In the genomic region with DNA sequence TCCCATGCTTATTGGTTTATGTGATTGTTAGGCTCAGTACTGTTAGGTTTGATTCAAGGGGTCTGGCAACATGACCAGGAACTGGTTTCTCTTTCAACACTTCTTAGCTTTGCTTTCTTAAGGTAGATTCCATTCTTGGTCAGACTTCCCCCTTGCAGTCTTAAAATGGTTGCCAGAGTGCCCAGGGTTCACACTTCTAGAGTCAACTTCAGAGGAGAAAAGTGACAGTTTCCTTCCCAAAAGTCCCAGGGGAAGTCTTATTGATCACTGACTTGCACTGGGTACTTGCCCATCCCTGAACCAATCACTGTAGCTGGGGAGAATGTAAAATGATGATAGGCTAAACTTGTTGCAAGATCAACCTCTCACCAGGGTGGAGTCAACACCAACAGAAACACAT, we compare ENCODE assay signal across 2 cellular contexts.
TF ChIP-seq lines count a peak whose summit lies in the region.

No MANE protein-coding gene starts in this region.

TF ChIP-seq in HepG2, 621 proteins besides CTCF, POLR2A, EP300 and RAD21 (continued from another document):
- TF ChIP-seq CSRNP2 (CRISPR knock-in tag; conservative IDR thresholded peaks at IDR 0.05; ENCODE audit: low read depth) (no peak), NR2F2 (IDR thresholded peaks at IDR 0.05; ENCODE audit: borderline replicate concordance, low read depth) (no peak), NFKBIZ (CRISPR knock-in tag; IDR thresholded peaks at IDR 0.05) (no peak), ZNF468 (CRISPR knock-in tag; IDR thresholded peaks at IDR 0.05) (no peak), MTA3 (CRISPR knock-in tag; IDR thresholded peaks at IDR 0.05) (no peak), GTF3A (CRISPR knock-in tag; conservative IDR thresholded peaks at IDR 0.05) (no peak), GATA4 (IDR thresholded peaks at IDR 0.05; ENCODE audit: borderline replicate concordance, low read depth) (no peak)
- TF ChIP-seq, protein P1, sequence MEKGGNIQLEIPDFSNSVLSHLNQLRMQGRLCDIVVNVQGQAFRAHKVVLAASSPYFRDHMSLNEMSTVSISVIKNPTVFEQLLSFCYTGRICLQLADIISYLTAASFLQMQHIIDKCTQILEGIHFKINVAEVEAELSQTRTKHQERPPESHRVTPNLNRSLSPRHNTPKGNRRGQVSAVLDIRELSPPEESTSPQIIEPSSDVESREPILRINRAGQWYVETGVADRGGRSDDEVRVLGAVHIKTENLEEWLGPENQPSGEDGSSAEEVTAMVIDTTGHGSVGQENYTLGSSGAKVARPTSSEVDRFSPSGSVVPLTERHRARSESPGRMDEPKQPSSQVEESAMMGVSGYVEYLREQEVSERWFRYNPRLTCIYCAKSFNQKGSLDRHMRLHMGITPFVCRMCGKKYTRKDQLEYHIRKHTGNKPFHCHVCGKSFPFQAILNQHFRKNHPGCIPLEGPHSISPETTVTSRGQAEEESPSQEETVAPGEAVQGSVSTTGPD (CRISPR knock-in tag; IDR thresholded peaks at IDR 0.05): no peak

TF ChIP-seq in WTC11, 78 proteins besides CTCF, POLR2A, EP300 and RAD21 (continued from another document):
- TF ChIP-seq, protein P2, sequence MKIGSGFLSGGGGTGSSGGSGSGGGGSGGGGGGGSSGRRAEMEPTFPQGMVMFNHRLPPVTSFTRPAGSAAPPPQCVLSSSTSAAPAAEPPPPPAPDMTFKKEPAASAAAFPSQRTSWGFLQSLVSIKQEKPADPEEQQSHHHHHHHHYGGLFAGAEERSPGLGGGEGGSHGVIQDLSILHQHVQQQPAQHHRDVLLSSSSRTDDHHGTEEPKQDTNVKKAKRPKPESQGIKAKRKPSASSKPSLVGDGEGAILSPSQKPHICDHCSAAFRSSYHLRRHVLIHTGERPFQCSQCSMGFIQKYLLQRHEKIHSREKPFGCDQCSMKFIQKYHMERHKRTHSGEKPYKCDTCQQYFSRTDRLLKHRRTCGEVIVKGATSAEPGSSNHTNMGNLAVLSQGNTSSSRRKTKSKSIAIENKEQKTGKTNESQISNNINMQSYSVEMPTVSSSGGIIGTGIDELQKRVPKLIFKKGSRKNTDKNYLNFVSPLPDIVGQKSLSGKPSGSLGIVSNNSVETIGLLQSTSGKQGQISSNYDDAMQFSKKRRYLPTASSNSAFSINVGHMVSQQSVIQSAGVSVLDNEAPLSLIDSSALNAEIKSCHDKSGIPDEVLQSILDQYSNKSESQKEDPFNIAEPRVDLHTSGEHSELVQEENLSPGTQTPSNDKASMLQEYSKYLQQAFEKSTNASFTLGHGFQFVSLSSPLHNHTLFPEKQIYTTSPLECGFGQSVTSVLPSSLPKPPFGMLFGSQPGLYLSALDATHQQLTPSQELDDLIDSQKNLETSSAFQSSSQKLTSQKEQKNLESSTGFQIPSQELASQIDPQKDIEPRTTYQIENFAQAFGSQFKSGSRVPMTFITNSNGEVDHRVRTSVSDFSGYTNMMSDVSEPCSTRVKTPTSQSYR (CRISPR knock-in tag; IDR thresholded peaks at IDR 0.05): no peak
- TF ChIP-seq ZNF396 (CRISPR knock-in tag; IDR thresholded peaks at IDR 0.05; ENCODE audit: borderline replicate concordance) (no peak), ZNF219 (CRISPR knock-in tag; IDR thresholded peaks at IDR 0.05; ENCODE audit: borderline replicate concordance) (no peak), NR1H2 (CRISPR knock-in tag; IDR thresholded peaks at IDR 0.05) (no peak), ZNF263 (CRISPR knock-in tag; IDR thresholded peaks at IDR 0.05; ENCODE audit: low read depth) (no peak), PRRX2 (CRISPR knock-in tag; IDR thresholded peaks at IDR 0.05) (no peak), ZNF416 (CRISPR knock-in tag; IDR thresholded peaks at IDR 0.05) (no peak)
- TF ChIP-seq, protein P3, sequence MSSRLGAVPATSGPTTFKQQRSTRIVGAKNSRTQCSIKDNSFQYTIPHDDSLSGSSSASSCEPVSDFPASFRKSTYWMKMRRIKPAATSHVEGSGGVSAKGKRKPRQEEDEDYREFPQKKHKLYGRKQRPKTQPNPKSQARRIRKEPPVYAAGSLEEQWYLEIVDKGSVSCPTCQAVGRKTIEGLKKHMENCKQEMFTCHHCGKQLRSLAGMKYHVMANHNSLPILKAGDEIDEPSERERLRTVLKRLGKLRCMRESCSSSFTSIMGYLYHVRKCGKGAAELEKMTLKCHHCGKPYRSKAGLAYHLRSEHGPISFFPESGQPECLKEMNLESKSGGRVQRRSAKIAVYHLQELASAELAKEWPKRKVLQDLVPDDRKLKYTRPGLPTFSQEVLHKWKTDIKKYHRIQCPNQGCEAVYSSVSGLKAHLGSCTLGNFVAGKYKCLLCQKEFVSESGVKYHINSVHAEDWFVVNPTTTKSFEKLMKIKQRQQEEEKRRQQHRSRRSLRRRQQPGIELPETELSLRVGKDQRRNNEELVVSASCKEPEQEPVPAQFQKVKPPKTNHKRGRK (CRISPR knock-in tag; IDR thresholded peaks at IDR 0.05; ENCODE audit: borderline replicate concordance): no peak
